In the genomic region with DNA sequence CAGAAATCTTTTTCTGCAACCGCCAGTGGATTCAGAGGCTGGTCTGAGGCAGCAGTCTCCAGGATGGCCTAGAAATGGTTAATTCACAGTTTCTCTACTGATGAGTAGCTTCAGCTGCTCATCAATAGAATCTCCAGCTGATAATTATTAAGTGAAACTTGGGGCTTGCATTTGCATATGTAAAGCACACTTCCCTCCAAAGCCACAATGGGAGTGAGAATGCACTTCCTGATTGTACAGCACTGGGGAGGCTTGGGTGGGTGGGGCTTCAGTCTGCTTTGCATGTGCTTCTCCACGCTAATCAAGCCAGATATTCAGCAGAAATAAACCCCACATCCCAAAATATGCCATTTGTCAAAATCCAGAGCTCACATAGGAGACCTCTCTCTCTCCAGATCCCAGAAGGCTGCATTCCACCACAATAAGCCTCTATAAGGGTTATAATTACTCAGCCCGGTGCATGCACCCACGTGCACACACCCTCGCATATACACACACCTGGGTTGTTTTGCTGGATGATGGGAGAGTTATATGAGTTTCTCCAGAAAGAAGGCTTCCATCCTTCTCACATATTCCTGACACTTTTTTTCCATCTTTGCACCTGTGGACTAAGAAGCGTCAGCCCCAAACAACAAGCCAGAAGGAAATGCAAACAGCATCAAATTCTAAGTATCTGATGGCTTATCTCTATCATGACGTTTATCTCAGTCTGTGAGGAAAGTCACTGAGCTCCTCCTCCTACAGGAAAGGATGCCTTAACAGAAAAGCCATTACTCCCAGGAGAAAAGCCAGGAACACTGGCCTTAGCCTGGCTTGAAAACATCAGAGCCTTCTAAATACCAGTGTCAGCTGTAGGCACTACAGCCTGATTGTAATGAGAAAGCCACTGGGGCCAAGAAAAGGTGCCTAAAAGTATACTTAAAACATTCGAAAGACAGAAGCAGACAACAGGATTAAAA, we compare ENCODE assay signal across 1 cellular context.
TF ChIP-seq lines count a peak whose summit lies in the region.

No MANE protein-coding gene starts in this region.

TF ChIP-seq in GM23338, 12 proteins besides CTCF, POLR2A, EP300 and RAD21:
- TF ChIP-seq, protein P1, sequence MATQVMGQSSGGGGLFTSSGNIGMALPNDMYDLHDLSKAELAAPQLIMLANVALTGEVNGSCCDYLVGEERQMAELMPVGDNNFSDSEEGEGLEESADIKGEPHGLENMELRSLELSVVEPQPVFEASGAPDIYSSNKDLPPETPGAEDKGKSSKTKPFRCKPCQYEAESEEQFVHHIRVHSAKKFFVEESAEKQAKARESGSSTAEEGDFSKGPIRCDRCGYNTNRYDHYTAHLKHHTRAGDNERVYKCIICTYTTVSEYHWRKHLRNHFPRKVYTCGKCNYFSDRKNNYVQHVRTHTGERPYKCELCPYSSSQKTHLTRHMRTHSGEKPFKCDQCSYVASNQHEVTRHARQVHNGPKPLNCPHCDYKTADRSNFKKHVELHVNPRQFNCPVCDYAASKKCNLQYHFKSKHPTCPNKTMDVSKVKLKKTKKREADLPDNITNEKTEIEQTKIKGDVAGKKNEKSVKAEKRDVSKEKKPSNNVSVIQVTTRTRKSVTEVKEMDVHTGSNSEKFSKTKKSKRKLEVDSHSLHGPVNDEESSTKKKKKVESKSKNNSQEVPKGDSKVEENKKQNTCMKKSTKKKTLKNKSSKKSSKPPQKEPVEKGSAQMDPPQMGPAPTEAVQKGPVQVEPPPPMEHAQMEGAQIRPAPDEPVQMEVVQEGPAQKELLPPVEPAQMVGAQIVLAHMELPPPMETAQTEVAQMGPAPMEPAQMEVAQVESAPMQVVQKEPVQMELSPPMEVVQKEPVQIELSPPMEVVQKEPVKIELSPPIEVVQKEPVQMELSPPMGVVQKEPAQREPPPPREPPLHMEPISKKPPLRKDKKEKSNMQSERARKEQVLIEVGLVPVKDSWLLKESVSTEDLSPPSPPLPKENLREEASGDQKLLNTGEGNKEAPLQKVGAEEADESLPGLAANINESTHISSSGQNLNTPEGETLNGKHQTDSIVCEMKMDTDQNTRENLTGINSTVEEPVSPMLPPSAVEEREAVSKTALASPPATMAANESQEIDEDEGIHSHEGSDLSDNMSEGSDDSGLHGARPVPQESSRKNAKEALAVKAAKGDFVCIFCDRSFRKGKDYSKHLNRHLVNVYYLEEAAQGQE (IDR thresholded peaks at IDR 0.05; ENCODE audit: unreplicated experiment), result no peak
- TF ChIP-seq NANOG (IDR thresholded peaks at IDR 0.05; ENCODE audit: borderline replicate concordance) (no peak), EZH2phosphoT487 (IDR thresholded peaks at IDR 0.05; ENCODE audit: unreplicated experiment) (no peak), EZH2 (IDR thresholded peaks at IDR 0.05; ENCODE audit: low read depth, unreplicated experiment) (no peak), POLR2AphosphoS5 (IDR thresholded peaks at IDR 0.05; ENCODE audit: low read depth) (no peak), ZNF331 (CRISPR knock-in tag; IDR thresholded peaks at IDR 0.05; ENCODE audit: low read depth) (no peak), CREB1 (CRISPR knock-in tag; IDR thresholded peaks at IDR 0.05; ENCODE audit: low read depth) (no peak), STAT1 (IDR thresholded peaks at IDR 0.05; ENCODE audit: unreplicated experiment) (no peak), JUNB (IDR thresholded peaks at IDR 0.05; ENCODE audit: unreplicated experiment) (no peak), ZNF114 (CRISPR knock-in tag; IDR thresholded peaks at IDR 0.05) (no peak)
- TF ChIP-seq, protein P2, sequence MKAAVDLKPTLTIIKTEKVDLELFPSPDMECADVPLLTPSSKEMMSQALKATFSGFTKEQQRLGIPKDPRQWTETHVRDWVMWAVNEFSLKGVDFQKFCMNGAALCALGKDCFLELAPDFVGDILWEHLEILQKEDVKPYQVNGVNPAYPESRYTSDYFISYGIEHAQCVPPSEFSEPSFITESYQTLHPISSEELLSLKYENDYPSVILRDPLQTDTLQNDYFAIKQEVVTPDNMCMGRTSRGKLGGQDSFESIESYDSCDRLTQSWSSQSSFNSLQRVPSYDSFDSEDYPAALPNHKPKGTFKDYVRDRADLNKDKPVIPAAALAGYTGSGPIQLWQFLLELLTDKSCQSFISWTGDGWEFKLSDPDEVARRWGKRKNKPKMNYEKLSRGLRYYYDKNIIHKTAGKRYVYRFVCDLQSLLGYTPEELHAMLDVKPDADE (IDR thresholded peaks at IDR 0.05), result no peak
- TF ChIP-seq, protein P3, sequence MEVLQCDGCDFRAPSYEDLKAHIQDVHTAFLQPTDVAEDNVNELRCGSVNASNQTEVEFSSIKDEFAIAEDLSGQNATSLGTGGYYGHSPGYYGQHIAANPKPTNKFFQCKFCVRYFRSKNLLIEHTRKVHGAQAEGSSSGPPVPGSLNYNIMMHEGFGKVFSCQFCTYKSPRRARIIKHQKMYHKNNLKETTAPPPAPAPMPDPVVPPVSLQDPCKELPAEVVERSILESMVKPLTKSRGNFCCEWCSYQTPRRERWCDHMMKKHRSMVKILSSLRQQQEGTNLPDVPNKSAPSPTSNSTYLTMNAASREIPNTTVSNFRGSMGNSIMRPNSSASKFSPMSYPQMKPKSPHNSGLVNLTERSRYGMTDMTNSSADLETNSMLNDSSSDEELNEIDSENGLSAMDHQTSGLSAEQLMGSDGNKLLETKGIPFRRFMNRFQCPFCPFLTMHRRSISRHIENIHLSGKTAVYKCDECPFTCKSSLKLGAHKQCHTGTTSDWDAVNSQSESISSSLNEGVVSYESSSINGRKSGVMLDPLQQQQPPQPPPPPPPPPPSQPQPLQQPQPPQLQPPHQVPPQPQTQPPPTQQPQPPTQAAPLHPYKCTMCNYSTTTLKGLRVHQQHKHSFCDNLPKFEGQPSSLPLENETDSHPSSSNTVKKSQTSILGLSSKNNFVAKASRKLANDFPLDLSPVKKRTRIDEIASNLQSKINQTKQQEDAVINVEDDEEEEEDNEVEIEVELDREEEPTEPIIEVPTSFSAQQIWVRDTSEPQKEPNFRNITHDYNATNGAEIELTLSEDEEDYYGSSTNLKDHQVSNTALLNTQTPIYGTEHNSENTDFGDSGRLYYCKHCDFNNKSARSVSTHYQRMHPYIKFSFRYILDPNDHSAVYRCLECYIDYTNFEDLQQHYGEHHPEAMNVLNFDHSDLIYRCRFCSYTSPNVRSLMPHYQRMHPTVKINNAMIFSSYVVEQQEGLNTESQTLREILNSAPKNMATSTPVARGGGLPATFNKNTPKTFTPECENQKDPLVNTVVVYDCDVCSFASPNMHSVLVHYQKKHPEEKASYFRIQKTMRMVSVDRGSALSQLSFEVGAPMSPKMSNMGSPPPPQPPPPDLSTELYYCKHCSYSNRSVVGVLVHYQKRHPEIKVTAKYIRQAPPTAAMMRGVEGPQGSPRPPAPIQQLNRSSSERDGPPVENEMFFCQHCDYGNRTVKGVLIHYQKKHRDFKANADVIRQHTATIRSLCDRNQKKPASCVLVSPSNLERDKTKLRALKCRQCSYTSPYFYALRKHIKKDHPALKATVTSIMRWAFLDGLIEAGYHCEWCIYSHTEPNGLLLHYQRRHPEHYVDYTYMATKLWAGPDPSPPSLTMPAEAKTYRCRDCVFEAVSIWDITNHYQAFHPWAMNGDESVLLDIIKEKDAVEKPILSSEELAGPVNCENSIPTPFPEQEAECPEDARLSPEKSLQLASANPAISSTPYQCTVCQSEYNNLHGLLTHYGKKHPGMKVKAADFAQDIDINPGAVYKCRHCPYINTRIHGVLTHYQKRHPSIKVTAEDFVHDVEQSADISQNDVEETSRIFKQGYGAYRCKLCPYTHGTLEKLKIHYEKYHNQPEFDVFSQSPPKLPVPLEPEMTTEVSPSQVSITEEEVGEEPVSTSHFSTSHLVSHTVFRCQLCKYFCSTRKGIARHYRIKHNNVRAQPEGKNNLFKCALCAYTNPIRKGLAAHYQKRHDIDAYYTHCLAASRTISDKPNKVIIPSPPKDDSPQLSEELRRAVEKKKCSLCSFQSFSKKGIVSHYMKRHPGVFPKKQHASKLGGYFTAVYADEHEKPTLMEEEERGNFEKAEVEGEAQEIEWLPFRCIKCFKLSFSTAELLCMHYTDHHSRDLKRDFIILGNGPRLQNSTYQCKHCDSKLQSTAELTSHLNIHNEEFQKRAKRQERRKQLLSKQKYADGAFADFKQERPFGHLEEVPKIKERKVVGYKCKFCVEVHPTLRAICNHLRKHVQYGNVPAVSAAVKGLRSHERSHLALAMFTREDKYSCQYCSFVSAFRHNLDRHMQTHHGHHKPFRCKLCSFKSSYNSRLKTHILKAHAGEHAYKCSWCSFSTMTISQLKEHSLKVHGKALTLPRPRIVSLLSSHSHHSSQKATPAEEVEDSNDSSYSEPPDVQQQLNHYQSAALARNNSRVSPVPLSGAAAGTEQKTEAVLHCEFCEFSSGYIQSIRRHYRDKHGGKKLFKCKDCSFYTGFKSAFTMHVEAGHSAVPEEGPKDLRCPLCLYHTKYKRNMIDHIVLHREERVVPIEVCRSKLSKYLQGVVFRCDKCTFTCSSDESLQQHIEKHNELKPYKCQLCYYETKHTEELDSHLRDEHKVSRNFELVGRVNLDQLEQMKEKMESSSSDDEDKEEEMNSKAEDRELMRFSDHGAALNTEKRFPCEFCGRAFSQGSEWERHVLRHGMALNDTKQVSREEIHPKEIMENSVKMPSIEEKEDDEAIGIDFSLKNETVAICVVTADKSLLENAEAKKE (CRISPR knock-in tag; IDR thresholded peaks at IDR 0.05), result no peak
